In genomic region chr5:73906277-73906676, GRCh38 we compare ENCODE assay signal across 18 cellular contexts.
DNase-seq lines count a peak whose midpoint lies in the region; ATAC-seq, FAIRE-seq and TF ChIP-seq lines count a peak whose summit lies in the region.
"Had no signal": no experiment of that assay in that cellular context is flagged by ENCODE, and none has a peak within 500 bp of the region (broad histone marks: within the 10 kb centered on the region; RNA-seq: fewer than 3 reads in every experiment).

No MANE protein-coding gene starts in this region.

- H2AFZ ChIP-seq in PC-3 (ENCODE audit: low read length) (no peak overlapping the region), keratinocyte (ENCODE audit: control insufficient read depth, low read length) (no peak overlapping the region)

- H3K36me3 ChIP-seq in PC-3 (ENCODE audit: low read depth, low read length) (no peaks in the 10 kb centered on the region), bronchial epithelial cell (ENCODE audit: control insufficient read depth, insufficient read depth, low read length) (peaks cover 7% of the 10 kb centered on the region), keratinocyte (ENCODE audit: control insufficient read depth in 2 of 2, extremely low read depth in 1 of 2, insufficient read depth in 2 of 2, low read length in 2 of 2) (peaks cover 20 to 36% of the 10 kb centered on the region in 2 experiments)
- H3K36me3 ChIP-seq: BLaER1 treated with 17β-estradiol and CSF1 and Interleukin-3, amounts not matched to agents 10 nM and 100 nM had no signal

- TF ChIP-seq CTCF in 22Rv1 (IDR thresholded peaks at IDR 0.05) (no peak), PC-3 (conservative IDR thresholded peaks at IDR 0.05; ENCODE audit: low read depth, low read length) (no peak), bronchial epithelial cell (IDR thresholded peaks at IDR 0.05; ENCODE audit: insufficient read depth, low read length, severe bottlenecking) (no peak), keratinocyte (optimal IDR thresholded peaks at IDR 0.05 in 1 of 3, IDR thresholded peaks at IDR 0.05 in 1 of 3, conservative IDR thresholded peaks at IDR 0.05 in 1 of 3; ENCODE audit: extremely low read depth in 1 of 3, insufficient read depth in 2 of 3, low read length in 3 of 3) (no peak)

- peak; percentile 30 for DNase-seq in PC-3
- DNase-seq in bronchial epithelial cell (ENCODE audit: low read depth) = peak; percentile 48
- no peak for DNase-seq in keratinocyte (ENCODE audit: low read depth, low spot score)
- DNase-seq in RKO (ENCODE audit: low spot score) = no peak
- no peak for DNase-seq in NCI-H2227 (lab: John Stamatoyannopoulos, UW; ENCODE audit: unreplicated experiment)
- DNase-seq: Calu3; CD8-positive, alpha-beta T cell; DMS79 treated with DMSO at 0.1 percent for 48 hours; GF-D8; GOT3; H7; HFFc6 had no signal

- no peaks in the 10 kb centered on the region for H3K9me1 ChIP-seq in keratinocyte (ENCODE audit: control insufficient read depth, extremely low read depth, insufficient read depth, low read length)

- no peaks in the 10 kb centered on the region for H4K20me1 ChIP-seq in PC-3 (ENCODE audit: low read length)
- H4K20me1 ChIP-seq in keratinocyte (ENCODE audit: control insufficient read depth, extremely low read depth, insufficient read depth, low read length) = no peaks in the 10 kb centered on the region
- H4K20me1 ChIP-seq: BLaER1 treated with 17β-estradiol and CSF1 and Interleukin-3, amounts not matched to agents 10 nM and 100 nM had no signal

- no peaks in the 10 kb centered on the region for H3K9me2 ChIP-seq in PC-3 (replicated peaks; ENCODE audit: low read length)

- CTCF ChIA-PET in PC-3 (lab: Charles Lee) = interaction anchor here (0.5 kb wide), 1 partner anchor 352 kb away, joined by 3 read pairs; no protein-coding TSS in a partner anchor

- no peak overlapping the region for H3K9ac ChIP-seq in PC-3 (ENCODE audit: low read length)
- H3K9ac ChIP-seq in keratinocyte (ENCODE audit: control insufficient read depth, extremely low read depth, insufficient read depth, low read length) = no peak overlapping the region
- H3K9ac ChIP-seq: BLaER1 treated with 17β-estradiol and CSF1 and Interleukin-3, amounts not matched to agents 10 nM and 100 nM had no signal

- no peak for FAIRE-seq in bronchial epithelial cell (lab: Jason Lieb, UNC)
- peak; percentile 43 for FAIRE-seq in keratinocyte (lab: Jason Lieb, UNC)

- intact Hi-C loops in PC-3 (cut with micrococcal nuclease) = no loop called here

- BruUV-seq in PC-3 (replicated peaks; lab: Mats Ljungman, UMichigan) = no TSS peak

- ATAC-seq in PC-3 = peak; percentile 33; the same call in 1 of the 2 replicates
- ATAC-seq in HG03457 (IDR thresholded peaks at IDR 0.05; ENCODE audit: unreplicated experiment) = no peak
- ATAC-seq in GM19395 (IDR thresholded peaks at IDR 0.05; ENCODE audit: unreplicated experiment) = no peak
- ATAC-seq: CD8-positive, alpha-beta T cell; HCT116 had no signal

- H3F3A ChIP-seq in PC-3 (ENCODE audit: low read length, unreplicated experiment) = no peaks in the 10 kb centered on the region

- H3K4me2 ChIP-seq in PC-3 (ENCODE audit: low read length) = no peak overlapping the region
- no peak overlapping the region for H3K4me2 ChIP-seq in keratinocyte (ENCODE audit: control insufficient read depth, extremely low read depth, insufficient read depth, low read depth, low read length)
- H3K4me2 ChIP-seq: BLaER1 treated with 17β-estradiol and CSF1 and Interleukin-3, amounts not matched to agents 10 nM and 100 nM had no signal

- H3K4me3 ChIP-seq in PC-3 (ENCODE audit: low read length) (no peak overlapping the region), bronchial epithelial cell (ENCODE audit: low read depth, low read length) (no peak overlapping the region), keratinocyte (ENCODE audit: control insufficient read depth in 2 of 3, extremely low read depth in 1 of 3, insufficient read depth in 2 of 3, low read depth in 1 of 3, low read length in 3 of 3) (no peak overlapping the region)
- H3K4me3 ChIP-seq: BLaER1 treated with 17β-estradiol and CSF1 and Interleukin-3, amounts not matched to agents 10 nM and 100 nM had no signal

- H3K27ac ChIP-seq in 22Rv1 (peak overlapping the region; percentile 4; the same call in 1 of the 2 replicates), PC-3 (ENCODE audit: low read length) (no peak overlapping the region), keratinocyte (ENCODE audit: control insufficient read depth, insufficient read depth, low read length) (no peak overlapping the region)
- H3K27ac ChIP-seq: BLaER1 treated with 17β-estradiol and CSF1 and Interleukin-3, amounts not matched to agents 10 nM and 100 nM; HL-60 had no signal

- H3K79me2 ChIP-seq in PC-3 (ENCODE audit: low read length) (no peaks in the 10 kb centered on the region), keratinocyte (ENCODE audit: control insufficient read depth, insufficient read depth, low read length) (no peaks in the 10 kb centered on the region)

- H3K4me1 ChIP-seq in PC-3 (ENCODE audit: insufficient read depth, low read length) = no peaks in the 10 kb centered on the region
- H3K4me1 ChIP-seq in keratinocyte (ENCODE audit: control insufficient read depth, extremely low read depth, insufficient read depth, low read length) = peaks cover 10% of the 10 kb centered on the region

- POLR2A ChIA-PET in PC-3 (lab: Charles Lee; ENCODE audit: unreplicated experiment) = no interaction called here

- H3K27me3 ChIP-seq in PC-3 (ENCODE audit: low read length) (no peaks in the 10 kb centered on the region), bronchial epithelial cell (ENCODE audit: control insufficient read depth, insufficient read depth, low read length) (no peaks in the 10 kb centered on the region), keratinocyte (ENCODE audit: control insufficient read depth, extremely low read depth, insufficient read depth, low read length) (no peaks in the 10 kb centered on the region)
- H3K27me3 ChIP-seq: BLaER1 treated with 17β-estradiol and CSF1 and Interleukin-3, amounts not matched to agents 10 nM and 100 nM had no signal

- dilution Hi-C loops in keratinocyte (cut with MboI; ENCODE audit: extremely low pct_ligation_motif_present, low sequenced_read_pairs) = no loop called here

- H3K9me3 ChIP-seq in PC-3 (ENCODE audit: low read length) (no peaks in the 10 kb centered on the region), keratinocyte (ENCODE audit: control insufficient read depth, low read depth, low read length) (no peaks in the 10 kb centered on the region)
- H3K9me3 ChIP-seq: BLaER1 treated with 17β-estradiol and CSF1 and Interleukin-3, amounts not matched to agents 10 nM and 100 nM had no signal

Comparison
In these comparisons a context has a peak if more than half of its experiments do, and no peak if none do; other contexts are left out.
1. DNase-seq: peak in PC-3 (single experiment) and bronchial epithelial cell (single experiment); none in keratinocyte (single experiment), RKO (single experiment) and NCI-H2227 (single experiment).